ENCODE assay signal across 8 cellular contexts in the genomic region with DNA sequence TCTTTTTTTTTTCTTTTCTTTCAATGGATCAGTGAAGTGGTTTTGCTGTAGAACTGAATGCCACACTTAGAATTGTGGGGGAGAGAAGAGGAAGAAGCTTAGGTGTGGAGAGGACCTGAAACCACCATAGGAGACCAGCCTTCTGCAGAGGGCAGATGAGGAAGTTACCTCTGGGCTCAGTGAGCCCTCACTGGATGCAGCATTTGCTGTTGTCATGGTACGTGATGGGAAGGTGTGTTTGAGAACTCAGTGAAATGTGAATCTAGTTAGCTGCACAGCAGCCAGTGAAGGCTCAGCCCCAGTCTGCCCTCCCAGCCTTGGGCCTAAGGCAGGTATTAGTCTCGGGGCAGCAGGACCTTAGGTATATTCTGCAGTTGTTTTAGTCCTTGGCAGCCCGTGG. TPM values are rescaled to one million over a fixed set of nuclear protein-coding genes. Genes with fewer than 3 reads are reported as not detected.
DNase-seq lines count a peak whose midpoint lies in the region; ATAC-seq and TF ChIP-seq lines count a peak whose summit lies in the region.

No MANE protein-coding gene starts in this region.

- CTCF ChIA-PET in activated CD4-positive, alpha-beta memory T cell treated with anti-CD3 and anti-CD28 coated beads, Interleukin-2, amount 10 ng/mL, durations not matched to agents 7 days and 5 days (lab: Charles Lee) = interaction anchor here (1.4 kb wide), 1 partner anchor 30 kb away, joined by 4 read pairs; no protein-coding TSS in a partner anchor

- peaks cover 66% of the 10 kb centered on the region for H3K4me1 Mint-ChIP-seq in activated CD4-positive, alpha-beta memory T cell treated with anti-CD3 and anti-CD28 coated beads, Interleukin-2, amount 10 ng/mL, durations not matched to agents 7 days and 5 days

- H3K4me3 Mint-ChIP-seq in activated CD4-positive, alpha-beta memory T cell treated with anti-CD3 and anti-CD28 coated beads, Interleukin-2, amount 10 ng/mL, durations not matched to agents 7 days and 5 days = no peak overlapping the region

- no peak overlapping the region for H3K27ac ChIP-seq in BLaER1 treated with 17β-estradiol and CSF1 and Interleukin-3, amounts not matched to agents 10 nM and 100 nM
- no peak overlapping the region for H3K27ac ChIP-seq in SJCRH30
- no peak overlapping the region for H3K27ac ChIP-seq in hepatocyte

- H3K27ac Mint-ChIP-seq in activated CD4-positive, alpha-beta memory T cell treated with anti-CD3 and anti-CD28 coated beads, Interleukin-2, amount 10 ng/mL, durations not matched to agents 7 days and 5 days = peak overlapping the region; percentile 41

- H3K4me2 ChIP-seq in BLaER1 treated with 17β-estradiol and CSF1 and Interleukin-3, amounts not matched to agents 10 nM and 100 nM = peak overlapping the region in 10 of 11 experiments; percentile 8 to 45 (median 22); a peak in 12 of 22 replicates
- H3K4me2 ChIP-seq in hepatocyte = no peak overlapping the region

- peaks cover 66% of the 10 kb centered on the region for H3K36me3 Mint-ChIP-seq in activated CD4-positive, alpha-beta memory T cell treated with anti-CD3 and anti-CD28 coated beads, Interleukin-2, amount 10 ng/mL, durations not matched to agents 7 days and 5 days (ENCODE audit: low read depth)

- H3K36me3 ChIP-seq in BLaER1 treated with 17β-estradiol and CSF1 and Interleukin-3, amounts not matched to agents 10 nM and 100 nM = peaks cover 30 to 67% (median 34%) of the 10 kb centered on the region in 11 experiments
- H3K36me3 ChIP-seq in SJCRH30 = no peaks in the 10 kb centered on the region
- H3K36me3 ChIP-seq in hepatocyte (replicated peaks; ENCODE audit: insufficient read depth, low read depth) = no peaks in the 10 kb centered on the region

- POLR2A ChIA-PET in activated CD4-positive, alpha-beta memory T cell treated with anti-CD3 and anti-CD28 coated beads, Interleukin-2, amount 10 ng/mL, durations not matched to agents 7 days and 5 days (lab: Charles Lee) = interaction anchor here (0.9 to 8.9 kb wide), 6 partner anchors 9 to 24 kb away, joined by 3 to 56 read pairs (median 4); partner anchors contain the start of gene CYFIP2

- peaks cover 24 to 40% (median 33%) of the 10 kb centered on the region in 10 experiments for H3K4me1 ChIP-seq in BLaER1 treated with 17β-estradiol and CSF1 and Interleukin-3, amounts not matched to agents 10 nM and 100 nM
- H3K4me1 ChIP-seq in SJCRH30 = no peaks in the 10 kb centered on the region
- H3K4me1 ChIP-seq in hepatocyte (ENCODE audit: insufficient read depth) = peaks cover 4% of the 10 kb centered on the region

- H2AFZ ChIP-seq in hepatocyte = no peak overlapping the region

- TF ChIP-seq CTCF in hepatocyte (IDR thresholded peaks at IDR 0.05; ENCODE audit: poor library complexity) = no peak

- no peaks in the 10 kb centered on the region for H3K27me3 Mint-ChIP-seq in activated CD4-positive, alpha-beta memory T cell treated with anti-CD3 and anti-CD28 coated beads, Interleukin-2, amount 10 ng/mL, durations not matched to agents 7 days and 5 days

- H4K20me1 ChIP-seq in BLaER1 treated with 17β-estradiol and CSF1 and Interleukin-3, amounts not matched to agents 10 nM and 100 nM = peaks cover 0 to 68% (median 9%) of the 10 kb centered on the region in 11 experiments; a peak in 11 of 22 replicates
- H4K20me1 ChIP-seq in hepatocyte (ENCODE audit: insufficient read depth, poor library complexity, severe bottlenecking) = no peaks in the 10 kb centered on the region

- H3K79me2 ChIP-seq in hepatocyte = peaks cover 6% of the 10 kb centered on the region

- H3K9me2 ChIP-seq in hepatocyte (replicated peaks; ENCODE audit: insufficient read depth) = no peaks in the 10 kb centered on the region

- no peak overlapping the region for H3K9ac ChIP-seq in BLaER1 treated with 17β-estradiol and CSF1 and Interleukin-3, amounts not matched to agents 10 nM and 100 nM

- H3K27me3 ChIP-seq in BLaER1 treated with 17β-estradiol and CSF1 and Interleukin-3, amounts not matched to agents 10 nM and 100 nM = no peaks in the 10 kb centered on the region
- H3K27me3 ChIP-seq in SJCRH30 (peaks cover 3% of the 10 kb centered on the region), hepatocyte (no peaks in the 10 kb centered on the region)

- WGBS in hepatocyte (ENCODE audit: low lambda C conversion rate, missing lambda C conversion rate) = 88% methylated on average over 3 of the region's 3 CpGs

- DNase-seq in GM19238 (ENCODE audit: insufficient read length, low spot score) = peak; percentile 43
- DNase-seq in activated CD4-positive, alpha-beta memory T cell treated with anti-CD3 and anti-CD28 coated beads, Interleukin-2, amount 10 ng/mL, durations not matched to agents 7 days and 5 days = peak; percentile 29
- no peak for DNase-seq in SHP77 (lab: John Stamatoyannopoulos, UW)
- DNase-seq in NCI-H1105 (lab: John Stamatoyannopoulos, UW) = no peak
- no peak for DNase-seq in SJCRH30
- no peak for DNase-seq in hepatocyte (ENCODE audit: low spot score)

- ATAC-seq in HG03097 (IDR thresholded peaks at IDR 0.05; ENCODE audit: low FRiP score, unreplicated experiment) = peak; percentile 97

- H3K4me3 ChIP-seq in BLaER1 treated with 17β-estradiol and CSF1 and Interleukin-3, amounts not matched to agents 10 nM and 100 nM = no peak overlapping the region
- H3K4me3 ChIP-seq in SJCRH30 (no peak overlapping the region), hepatocyte (no peak overlapping the region)

- peaks cover 8% of the 10 kb centered on the region for H3K9me3 Mint-ChIP-seq in activated CD4-positive, alpha-beta memory T cell treated with anti-CD3 and anti-CD28 coated beads, Interleukin-2, amount 10 ng/mL, durations not matched to agents 7 days and 5 days

- H3K9me3 ChIP-seq in BLaER1 treated with 17β-estradiol and CSF1 and Interleukin-3, amounts not matched to agents 10 nM and 100 nM (replicated peaks in 1 of 11) = peaks cover 0 to 7% (median 0%) of the 10 kb centered on the region in 11 experiments; a peak in 2 of 22 replicates
- H3K9me3 ChIP-seq in SJCRH30 (replicated peaks) = no peaks in the 10 kb centered on the region
- no peaks in the 10 kb centered on the region for H3K9me3 ChIP-seq in hepatocyte (ENCODE audit: low read depth)

RNA-seq across cellular contexts. Expression of gene CYFIP2, which starts 17.5 kb away (rescaled TPM):
- total RNA-seq in activated CD4-positive, alpha-beta memory T cell treated with anti-CD3 and anti-CD28 coated beads, Interleukin-2, amount 10 ng/mL, durations not matched to agents 7 days and 5 days = 100 to 1,000 TPM; 337 to 354 TPM
- total RNA-seq in SJCRH30 (2014; rRNA removed; shearing (Covaris generic)) = 1.3 and 2.8 TPM in 2 replicates
- total RNA-seq in hepatocyte = 24.8 and 44.9 TPM in 2 replicates
- 24.2 and 30.2 TPM in 2 replicates for polyA plus RNA-seq in hepatocyte

Comparison
In these comparisons a context has a peak if more than half of its experiments do, and no peak if none do; other contexts are left out.
1. DNase-seq: peak in GM19238 (single experiment) and activated CD4-positive, alpha-beta memory T cell treated with anti-CD3 and anti-CD28 coated beads, Interleukin-2, amount 10 ng/mL, durations not matched to agents 7 days and 5 days (single experiment); none in SHP77 (0 of 2), NCI-H1105 (single experiment), SJCRH30 (0 of 2) and hepatocyte (single experiment).